Comparison of ENCODE assay signal across 1 cellular context in genomic region chr1:15617173-15617873, GRCh38.
A peak's percentile ranks its signal among the peaks of the same experiment; 100 is the strongest.
TF ChIP-seq lines count a peak whose summit lies in the region.

Gene DDI2, plus strand, starts transcription at chr1:15617458. Its CDS starts 213 bp downstream, at chr1:15617671.

TF ChIP-seq in HEK293, 187 proteins besides CTCF, POLR2A, EP300 and RAD21 (continued from another document and continues in another):
- TF ChIP-seq, protein P1, sequence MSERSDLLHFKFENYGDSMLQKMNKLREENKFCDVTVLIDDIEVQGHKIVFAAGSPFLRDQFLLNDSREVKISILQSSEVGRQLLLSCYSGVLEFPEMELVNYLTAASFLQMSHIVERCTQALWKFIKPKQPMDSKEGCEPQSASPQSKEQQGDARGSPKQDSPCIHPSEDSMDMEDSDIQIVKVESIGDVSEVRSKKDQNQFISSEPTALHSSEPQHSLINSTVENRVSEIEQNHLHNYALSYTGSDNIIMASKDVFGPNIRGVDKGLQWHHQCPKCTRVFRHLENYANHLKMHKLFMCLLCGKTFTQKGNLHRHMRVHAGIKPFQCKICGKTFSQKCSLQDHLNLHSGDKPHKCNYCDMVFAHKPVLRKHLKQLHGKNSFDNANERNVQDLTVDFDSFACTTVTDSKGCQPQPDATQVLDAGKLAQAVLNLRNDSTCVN (tag by site-specific recombination; optimal IDR thresholded peaks at IDR 0.05): peak; percentile 91
- no peak for TF ChIP-seq ZNF350 (tag by site-specific recombination; IDR thresholded peaks at IDR 0.05)
- TF ChIP-seq ZNF596 (tag by site-specific recombination; IDR thresholded peaks at IDR 0.05): peak; percentile 92
- no peak for TF ChIP-seq ZNF112 (tag by site-specific recombination; IDR thresholded peaks at IDR 0.05)
- TF ChIP-seq SP3 (tag by site-specific recombination; IDR thresholded peaks at IDR 0.05): peak; percentile 97
- peak; percentile 87; the same call in 1 of the 2 replicates for TF ChIP-seq GFI1B (tag by site-specific recombination; IDR thresholded peaks at IDR 0.05)
- TF ChIP-seq, protein P2, sequence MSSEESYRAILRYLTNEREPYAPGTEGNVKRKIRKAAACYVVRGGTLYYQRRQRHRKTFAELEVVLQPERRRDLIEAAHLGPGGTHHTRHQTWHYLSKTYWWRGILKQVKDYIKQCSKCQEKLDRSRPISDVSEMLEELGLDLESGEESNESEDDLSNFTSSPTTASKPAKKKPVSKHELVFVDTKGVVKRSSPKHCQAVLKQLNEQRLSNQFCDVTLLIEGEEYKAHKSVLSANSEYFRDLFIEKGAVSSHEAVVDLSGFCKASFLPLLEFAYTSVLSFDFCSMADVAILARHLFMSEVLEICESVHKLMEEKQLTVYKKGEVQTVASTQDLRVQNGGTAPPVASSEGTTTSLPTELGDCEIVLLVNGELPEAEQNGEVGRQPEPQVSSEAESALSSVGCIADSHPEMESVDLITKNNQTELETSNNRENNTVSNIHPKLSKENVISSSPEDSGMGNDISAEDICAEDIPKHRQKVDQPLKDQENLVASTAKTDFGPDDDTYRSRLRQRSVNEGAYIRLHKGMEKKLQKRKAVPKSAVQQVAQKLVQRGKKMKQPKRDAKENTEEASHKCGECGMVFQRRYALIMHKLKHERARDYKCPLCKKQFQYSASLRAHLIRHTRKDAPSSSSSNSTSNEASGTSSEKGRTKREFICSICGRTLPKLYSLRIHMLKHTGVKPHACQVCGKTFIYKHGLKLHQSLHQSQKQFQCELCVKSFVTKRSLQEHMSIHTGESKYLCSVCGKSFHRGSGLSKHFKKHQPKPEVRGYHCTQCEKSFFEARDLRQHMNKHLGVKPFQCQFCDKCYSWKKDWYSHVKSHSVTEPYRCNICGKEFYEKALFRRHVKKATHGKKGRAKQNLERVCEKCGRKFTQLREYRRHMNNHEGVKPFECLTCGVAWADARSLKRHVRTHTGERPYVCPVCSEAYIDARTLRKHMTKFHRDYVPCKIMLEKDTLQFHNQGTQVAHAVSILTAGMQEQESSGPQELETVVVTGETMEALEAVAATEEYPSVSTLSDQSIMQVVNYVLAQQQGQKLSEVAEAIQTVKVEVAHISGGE (tag by site-specific recombination; conservative IDR thresholded peaks at IDR 0.05; ENCODE audit: low read depth): peak; percentile 38; the same call in 1 of the 2 replicates
- 0 out of 2 replicates have a peak, but pooled peaks have one; percentile 13 for TF ChIP-seq ZNF791 (tag by site-specific recombination; IDR thresholded peaks at IDR 0.05)
- no peak for TF ChIP-seq ZNF18 (tag by site-specific recombination; IDR thresholded peaks at IDR 0.05)
- TF ChIP-seq, protein P3, sequence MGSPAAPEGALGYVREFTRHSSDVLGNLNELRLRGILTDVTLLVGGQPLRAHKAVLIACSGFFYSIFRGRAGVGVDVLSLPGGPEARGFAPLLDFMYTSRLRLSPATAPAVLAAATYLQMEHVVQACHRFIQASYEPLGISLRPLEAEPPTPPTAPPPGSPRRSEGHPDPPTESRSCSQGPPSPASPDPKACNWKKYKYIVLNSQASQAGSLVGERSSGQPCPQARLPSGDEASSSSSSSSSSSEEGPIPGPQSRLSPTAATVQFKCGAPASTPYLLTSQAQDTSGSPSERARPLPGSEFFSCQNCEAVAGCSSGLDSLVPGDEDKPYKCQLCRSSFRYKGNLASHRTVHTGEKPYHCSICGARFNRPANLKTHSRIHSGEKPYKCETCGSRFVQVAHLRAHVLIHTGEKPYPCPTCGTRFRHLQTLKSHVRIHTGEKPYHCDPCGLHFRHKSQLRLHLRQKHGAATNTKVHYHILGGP (tag by site-specific recombination; IDR thresholded peaks at IDR 0.05): no peak
- no peak for TF ChIP-seq ZNF785 (tag by site-specific recombination; IDR thresholded peaks at IDR 0.05)
- no peak for TF ChIP-seq ZFP37 (tag by site-specific recombination; IDR thresholded peaks at IDR 0.05)
- TF ChIP-seq, protein P4, sequence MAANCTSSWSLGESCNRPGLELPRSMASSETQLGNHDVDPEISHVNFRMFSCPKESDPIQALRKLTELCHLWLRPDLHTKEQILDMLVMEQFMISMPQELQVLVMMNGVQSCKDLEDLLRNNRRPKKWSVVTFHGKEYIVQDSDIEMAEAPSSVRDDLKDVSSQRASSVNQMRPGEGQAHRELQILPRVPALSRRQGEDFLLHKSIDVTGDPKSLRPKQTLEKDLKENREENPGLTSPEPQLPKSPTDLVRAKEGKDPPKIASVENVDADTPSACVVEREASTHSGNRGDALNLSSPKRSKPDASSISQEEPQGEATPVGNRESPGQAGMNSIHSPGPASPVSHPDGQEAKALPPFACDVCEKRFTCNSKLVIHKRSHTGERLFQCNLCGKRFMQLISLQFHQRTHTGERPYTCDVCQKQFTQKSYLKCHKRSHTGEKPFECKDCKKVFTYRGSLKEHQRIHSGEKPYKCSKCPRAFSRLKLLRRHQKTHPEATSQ (tag by site-specific recombination; IDR thresholded peaks at IDR 0.05): 0 out of 2 replicates have a peak, but pooled peaks have one; percentile 17
- TF ChIP-seq ZNF157 (tag by site-specific recombination; IDR thresholded peaks at IDR 0.05): no peak
- TF ChIP-seq ZFHX2 (tag by site-specific recombination; conservative IDR thresholded peaks at IDR 0.05): peak; percentile 98
- TF ChIP-seq IKZF3 (tag by site-specific recombination; IDR thresholded peaks at IDR 0.05): peak; percentile 100
- TF ChIP-seq FEZF1 (tag by site-specific recombination; IDR thresholded peaks at IDR 0.05): no peak
- no peak for TF ChIP-seq INSM2 (tag by site-specific recombination; IDR thresholded peaks at IDR 0.05)
- 0 out of 2 replicates have a peak, but pooled peaks have one; percentile 36 for TF ChIP-seq ZNF184 (tag by site-specific recombination; IDR thresholded peaks at IDR 0.05)
- TF ChIP-seq SP7 (tag by site-specific recombination; IDR thresholded peaks at IDR 0.05): peak; percentile 55
- TF ChIP-seq KLF16 (tag by site-specific recombination; IDR thresholded peaks at IDR 0.05): peak; percentile 92
- TF ChIP-seq ZNF792 (tag by site-specific recombination; IDR thresholded peaks at IDR 0.05): no peak
- no peak for TF ChIP-seq ZNF514 (tag by site-specific recombination; IDR thresholded peaks at IDR 0.05)
- TF ChIP-seq ZNF660 (tag by site-specific recombination; IDR thresholded peaks at IDR 0.05): peak; percentile 64
- TF ChIP-seq ZNF146 (tag by site-specific recombination; IDR thresholded peaks at IDR 0.05): no peak
- TF ChIP-seq ZNF239 (tag by site-specific recombination; IDR thresholded peaks at IDR 0.05): no peak
- peak; percentile 95 for TF ChIP-seq KLF8 (tag by site-specific recombination; IDR thresholded peaks at IDR 0.05)
- TF ChIP-seq KLF7 (tag by site-specific recombination; IDR thresholded peaks at IDR 0.05; ENCODE audit: borderline replicate concordance): no peak
- TF ChIP-seq, protein P5, sequence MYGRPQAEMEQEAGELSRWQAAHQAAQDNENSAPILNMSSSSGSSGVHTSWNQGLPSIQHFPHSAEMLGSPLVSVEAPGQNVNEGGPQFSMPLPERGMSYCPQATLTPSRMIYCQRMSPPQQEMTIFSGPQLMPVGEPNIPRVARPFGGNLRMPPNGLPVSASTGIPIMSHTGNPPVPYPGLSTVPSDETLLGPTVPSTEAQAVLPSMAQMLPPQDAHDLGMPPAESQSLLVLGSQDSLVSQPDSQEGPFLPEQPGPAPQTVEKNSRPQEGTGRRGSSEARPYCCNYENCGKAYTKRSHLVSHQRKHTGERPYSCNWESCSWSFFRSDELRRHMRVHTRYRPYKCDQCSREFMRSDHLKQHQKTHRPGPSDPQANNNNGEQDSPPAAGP (tag by site-specific recombination; IDR thresholded peaks at IDR 0.05): peak; percentile 81; the same call in 1 of the 2 replicates
- TF ChIP-seq BCL11A (tag by site-specific recombination; IDR thresholded peaks at IDR 0.05; ENCODE audit: low read depth): no peak
- no peak for TF ChIP-seq ZNF354C (tag by site-specific recombination; IDR thresholded peaks at IDR 0.05; ENCODE audit: borderline replicate concordance, low read depth)
- no peak for TF ChIP-seq ZNF169 (tag by site-specific recombination; IDR thresholded peaks at IDR 0.05)
- peak; percentile 78 for TF ChIP-seq KLF10 (tag by site-specific recombination; IDR thresholded peaks at IDR 0.05)
- TF ChIP-seq ZNF155 (tag by site-specific recombination; IDR thresholded peaks at IDR 0.05): no peak
- no peak for TF ChIP-seq SCRT2 (tag by site-specific recombination; IDR thresholded peaks at IDR 0.05)
- TF ChIP-seq ZBTB17 (tag by site-specific recombination; IDR thresholded peaks at IDR 0.05): peak; percentile 64; the same call in 1 of the 2 replicates
- TF ChIP-seq, protein P6, sequence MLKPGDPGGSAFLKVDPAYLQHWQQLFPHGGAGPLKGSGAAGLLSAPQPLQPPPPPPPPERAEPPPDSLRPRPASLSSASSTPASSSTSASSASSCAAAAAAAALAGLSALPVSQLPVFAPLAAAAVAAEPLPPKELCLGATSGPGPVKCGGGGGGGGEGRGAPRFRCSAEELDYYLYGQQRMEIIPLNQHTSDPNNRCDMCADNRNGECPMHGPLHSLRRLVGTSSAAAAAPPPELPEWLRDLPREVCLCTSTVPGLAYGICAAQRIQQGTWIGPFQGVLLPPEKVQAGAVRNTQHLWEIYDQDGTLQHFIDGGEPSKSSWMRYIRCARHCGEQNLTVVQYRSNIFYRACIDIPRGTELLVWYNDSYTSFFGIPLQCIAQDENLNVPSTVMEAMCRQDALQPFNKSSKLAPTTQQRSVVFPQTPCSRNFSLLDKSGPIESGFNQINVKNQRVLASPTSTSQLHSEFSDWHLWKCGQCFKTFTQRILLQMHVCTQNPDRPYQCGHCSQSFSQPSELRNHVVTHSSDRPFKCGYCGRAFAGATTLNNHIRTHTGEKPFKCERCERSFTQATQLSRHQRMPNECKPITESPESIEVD (tag by site-specific recombination; IDR thresholded peaks at IDR 0.05): no peak
- TF ChIP-seq ZNF398 (tag by site-specific recombination; IDR thresholded peaks at IDR 0.05): peak; percentile 99
- TF ChIP-seq ZNF768 (tag by site-specific recombination; IDR thresholded peaks at IDR 0.05): no peak
- TF ChIP-seq ZNF23 (tag by site-specific recombination; IDR thresholded peaks at IDR 0.05; ENCODE audit: borderline replicate concordance): no peak
- TF ChIP-seq ZBTB7A (tag by site-specific recombination; IDR thresholded peaks at IDR 0.05; ENCODE audit: low read depth): no peak; the same call in 1 of the 2 replicates
- peak; percentile 97 for TF ChIP-seq EGR2 (tag by site-specific recombination; IDR thresholded peaks at IDR 0.05; ENCODE audit: low read depth)
- TF ChIP-seq BCL11B (tag by site-specific recombination; IDR thresholded peaks at IDR 0.05; ENCODE audit: low read depth): no peak
- TF ChIP-seq ZNF548 (tag by site-specific recombination; IDR thresholded peaks at IDR 0.05): no peak
- TF ChIP-seq ZNF561 (tag by site-specific recombination; IDR thresholded peaks at IDR 0.05; ENCODE audit: borderline replicate concordance): peak; percentile 79; the same call in 1 of the 2 replicates
- TF ChIP-seq REPIN1 (tag by site-specific recombination; IDR thresholded peaks at IDR 0.05; ENCODE audit: low read depth): no peak
- no peak for TF ChIP-seq ZNF248 (tag by site-specific recombination; IDR thresholded peaks at IDR 0.05)
- no peak for TF ChIP-seq ZNF10 (tag by site-specific recombination; IDR thresholded peaks at IDR 0.05)
- no peak for TF ChIP-seq ZNF837 (tag by site-specific recombination; IDR thresholded peaks at IDR 0.05)
- TF ChIP-seq ZNF416 (tag by site-specific recombination; IDR thresholded peaks at IDR 0.05): no peak
- no peak for TF ChIP-seq ZBTB49 (tag by site-specific recombination; IDR thresholded peaks at IDR 0.05; ENCODE audit: low read depth)
